In the genomic region with DNA sequence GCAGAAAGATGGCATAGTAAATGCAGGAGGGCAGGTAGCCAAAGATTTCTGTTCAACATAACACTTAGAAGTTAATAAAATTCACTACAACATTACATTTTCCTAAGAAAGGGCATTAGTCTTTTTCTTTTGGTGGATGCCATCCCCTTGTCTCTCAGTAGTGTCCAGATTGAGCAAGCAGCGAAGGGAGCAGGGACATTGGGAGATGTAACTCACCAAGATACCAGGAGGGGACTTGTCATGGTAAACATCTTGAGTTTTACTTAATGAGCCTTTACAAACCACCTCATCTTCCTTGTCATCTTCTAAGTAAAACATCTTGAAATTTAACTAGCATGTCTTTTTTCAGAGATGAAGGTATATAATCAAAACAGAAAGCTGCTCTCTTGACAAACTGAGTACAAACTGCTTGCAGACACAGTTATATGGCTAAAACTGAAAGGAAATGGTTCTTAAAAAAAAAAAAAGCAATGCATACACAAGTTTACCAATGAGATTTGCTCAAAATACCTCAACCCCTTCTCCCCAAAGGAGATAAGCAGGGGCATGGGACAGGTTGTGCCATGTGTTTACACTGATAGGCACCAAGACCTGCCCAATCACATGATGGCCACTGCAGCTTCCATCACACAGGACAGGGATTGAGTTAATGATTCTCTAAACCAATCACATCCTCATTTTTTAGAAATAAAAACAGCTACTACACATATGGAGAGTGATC, we compare ENCODE assay signal across 8 cellular contexts. TPM values are rescaled to one million over a fixed set of nuclear protein-coding genes. Genes with fewer than 3 reads are reported as not detected.
DNase-seq lines count a peak whose midpoint lies in the region; ATAC-seq and TF ChIP-seq lines count a peak whose summit lies in the region.

No MANE protein-coding gene starts in this region.

- H3K4me3 ChIP-seq in liver (ENCODE audit: low read depth in 1 of 3, low read length in 3 of 3) (peak overlapping the region; percentile 51 to 79 (median 69)), transverse colon (peak overlapping the region in 1 of 4 donors; percentile 15), BE2C (ENCODE audit: low read depth, low read length) (no peak overlapping the region)

- peak overlapping the region; percentile 88 for H3K27ac Mint-ChIP-seq in activated naive CD4-positive, alpha-beta T cell treated with anti-CD3 and anti-CD28 coated beads, Interleukin-2, amount 10 ng/mL, durations not matched to agents 7 days and 5 days
- peak overlapping the region; percentile 96 for H3K27ac Mint-ChIP-seq in activated T-helper 1 cell treated with anti-CD3 and anti-CD28 coated beads, Interleukin-12 subunit alpha, Interleukin-12 subunit beta, Interleukin-2, Interleukin-4 antibody, amounts not matched to agents 30 ng/mL and 10 ng/mL and 1 ng/mL, durations not matched to agents 14 hours and 24 hours and 36 hours

- H3K27me3 ChIP-seq in liver (ENCODE audit: control insufficient read depth in 4 of 4, insufficient read depth in 4 of 4, low read length in 3 of 4): no peaks in the 10 kb centered on the region
- H3K27me3 ChIP-seq in transverse colon: no peaks in the 10 kb centered on the region
- no peaks in the 10 kb centered on the region for H3K27me3 ChIP-seq in BE2C

- peak; percentile 55 for DNase-seq in activated naive CD4-positive, alpha-beta T cell treated with anti-CD3 and anti-CD28 coated beads, Interleukin-2, amount 10 ng/mL, durations not matched to agents 7 days and 5 days
- DNase-seq in activated naive CD4-positive, alpha-beta T cell treated with Interleukin-2 at 50 U/mL for 16 hours: no peak
- DNase-seq in activated T-helper 1 cell treated with anti-CD3 and anti-CD28 coated beads, Interleukin-12 subunit alpha, Interleukin-12 subunit beta, Interleukin-2, Interleukin-4 antibody, amounts not matched to agents 30 ng/mL and 10 ng/mL and 1 ng/mL, durations not matched to agents 14 hours and 24 hours and 36 hours (ENCODE audit: low spot score): no peak
- DNase-seq in transverse colon (peak; percentile 46), BE2C (no peak), omental fat pad (ENCODE audit: low spot score) (no peak), Ammon's horn (ENCODE audit: low spot score) (no peak)

- TF ChIP-seq EP300 in transverse colon (IDR thresholded peaks at IDR 0.05; ENCODE audit: low read depth): no peak

- H3K36me3 ChIP-seq in liver (ENCODE audit: control insufficient read depth in 4 of 4, insufficient read depth in 3 of 4, low read depth in 1 of 4, low read length in 3 of 4) (no peaks in the 10 kb centered on the region), transverse colon (no peaks in the 10 kb centered on the region), BE2C (no peaks in the 10 kb centered on the region)

- CTCF ChIA-PET in activated naive CD4-positive, alpha-beta T cell treated with anti-CD3 and anti-CD28 coated beads, Interleukin-2, amount 10 ng/mL, durations not matched to agents 7 days and 5 days (lab: Charles Lee): interaction anchor here (0.8 to 8.5 kb wide), 11 partner anchors 11 to 265 kb away, joined by 3 to 187 read pairs (median 4); partner anchors contain the start of gene MYL12A

- H3K4me1 ChIP-seq in liver (ENCODE audit: control insufficient read depth in 4 of 4, insufficient read depth in 4 of 4, low read length in 3 of 4) (peaks cover 3 to 64% (median 43%) of the 10 kb centered on the region in 4 donors), transverse colon (peaks cover 39 to 96% (median 66%) of the 10 kb centered on the region in 4 donors), BE2C (no peaks in the 10 kb centered on the region)

- no peaks in the 10 kb centered on the region for H3K27me3 Mint-ChIP-seq in activated naive CD4-positive, alpha-beta T cell treated with anti-CD3 and anti-CD28 coated beads, Interleukin-2, amount 10 ng/mL, durations not matched to agents 7 days and 5 days
- no peaks in the 10 kb centered on the region for H3K27me3 Mint-ChIP-seq in activated T-helper 1 cell treated with anti-CD3 and anti-CD28 coated beads, Interleukin-12 subunit alpha, Interleukin-12 subunit beta, Interleukin-2, Interleukin-4 antibody, amounts not matched to agents 30 ng/mL and 10 ng/mL and 1 ng/mL, durations not matched to agents 14 hours and 24 hours and 36 hours (ENCODE audit: insufficient read depth)

- peak; percentile 24 for TF ChIP-seq POLR2A in transverse colon (IDR thresholded peaks at IDR 0.05)

- peak overlapping the region; percentile 92 to 100 for H3K9ac ChIP-seq in liver (ENCODE audit: low read depth in 1 of 2, low read length in 2 of 2)

- 17% methylated on average over 1 of the region's 1 CpG for WGBS in liver
- WGBS in transverse colon (ENCODE audit: low coverage in 1 of 2), 2 donors: 61 to 78% methylated on average over 1 of the region's 1 CpG

- TF ChIP-seq CTCF in liver (IDR thresholded peaks at IDR 0.05; ENCODE audit: low read depth, low read length, missing input control): no peak
- peak in 1 of 5 experiments; percentile 19 for TF ChIP-seq CTCF in transverse colon (IDR thresholded peaks at IDR 0.05)
- TF ChIP-seq CTCF in BE2C (IDR thresholded peaks at IDR 0.05; ENCODE audit: low read depth, low read length): no peak
- TF ChIP-seq CTCF in omental fat pad (IDR thresholded peaks at IDR 0.05): no peak

- in situ Hi-C loops in transverse colon (cut with MboI; ENCODE audit: low pct_ligation_motif_present in 1 of 4, low pct_unique_long_range_greater_than_20kb in 1 of 4, low sequenced_read_pairs in 3 of 4): loop anchor here in 2 of 4 donors (10.0 kb wide), 1 partner anchor 48 kb away; no protein-coding TSS in a partner anchor

- peaks cover 83% of the 10 kb centered on the region for H3K4me1 Mint-ChIP-seq in activated naive CD4-positive, alpha-beta T cell treated with anti-CD3 and anti-CD28 coated beads, Interleukin-2, amount 10 ng/mL, durations not matched to agents 7 days and 5 days
- peaks cover 86% of the 10 kb centered on the region for H3K4me1 Mint-ChIP-seq in activated T-helper 1 cell treated with anti-CD3 and anti-CD28 coated beads, Interleukin-12 subunit alpha, Interleukin-12 subunit beta, Interleukin-2, Interleukin-4 antibody, amounts not matched to agents 30 ng/mL and 10 ng/mL and 1 ng/mL, durations not matched to agents 14 hours and 24 hours and 36 hours (ENCODE audit: low read depth)

- TF ChIP-seq RAD21 in liver (IDR thresholded peaks at IDR 0.05): peak; percentile 45 to 56

- H3K27ac ChIP-seq in liver (ENCODE audit: low read depth in 1 of 2, low read length in 2 of 2): peak overlapping the region; percentile 87 to 88
- H3K27ac ChIP-seq in transverse colon: peak overlapping the region; percentile 68 to 87 (median 78)

- intact Hi-C loops in activated T-helper 1 cell treated with anti-CD3 and anti-CD28 coated beads, Interleukin-12 subunit alpha, Interleukin-12 subunit beta, Interleukin-2, Interleukin-4 antibody, amounts not matched to agents 30 ng/mL and 10 ng/mL and 1 ng/mL, durations not matched to agents 14 hours and 24 hours and 36 hours (cut with micrococcal nuclease): loop anchor here (5.0 kb wide), 1 partner anchor 325 kb away; the partner anchor contains the start of gene SMCHD1
- intact Hi-C loops in transverse colon (cut with DNase I; ENCODE audit: low total_unique reads): no loop called here

- H3K9me3 ChIP-seq in liver (ENCODE audit: control insufficient read depth in 4 of 4, low read length in 3 of 4): no peaks in the 10 kb centered on the region
- H3K9me3 ChIP-seq in transverse colon: no peaks in the 10 kb centered on the region
- no peaks in the 10 kb centered on the region for H3K9me3 ChIP-seq in BE2C

- ATAC-seq in omental fat pad (ENCODE audit: low FRiP score): no peak

- H3K9me3 Mint-ChIP-seq in activated naive CD4-positive, alpha-beta T cell treated with anti-CD3 and anti-CD28 coated beads, Interleukin-2, amount 10 ng/mL, durations not matched to agents 7 days and 5 days: no peaks in the 10 kb centered on the region
- no peaks in the 10 kb centered on the region for H3K9me3 Mint-ChIP-seq in activated T-helper 1 cell treated with anti-CD3 and anti-CD28 coated beads, Interleukin-12 subunit alpha, Interleukin-12 subunit beta, Interleukin-2, Interleukin-4 antibody, amounts not matched to agents 30 ng/mL and 10 ng/mL and 1 ng/mL, durations not matched to agents 14 hours and 24 hours and 36 hours

- H3K36me3 Mint-ChIP-seq in activated naive CD4-positive, alpha-beta T cell treated with anti-CD3 and anti-CD28 coated beads, Interleukin-2, amount 10 ng/mL, durations not matched to agents 7 days and 5 days: peaks cover 28% of the 10 kb centered on the region
- peaks cover 15% of the 10 kb centered on the region for H3K36me3 Mint-ChIP-seq in activated T-helper 1 cell treated with anti-CD3 and anti-CD28 coated beads, Interleukin-12 subunit alpha, Interleukin-12 subunit beta, Interleukin-2, Interleukin-4 antibody, amounts not matched to agents 30 ng/mL and 10 ng/mL and 1 ng/mL, durations not matched to agents 14 hours and 24 hours and 36 hours (ENCODE audit: low read depth)

- H3K4me3 Mint-ChIP-seq in activated naive CD4-positive, alpha-beta T cell treated with anti-CD3 and anti-CD28 coated beads, Interleukin-2, amount 10 ng/mL, durations not matched to agents 7 days and 5 days: peak overlapping the region; percentile 77
- peak overlapping the region; percentile 92 for H3K4me3 Mint-ChIP-seq in activated T-helper 1 cell treated with anti-CD3 and anti-CD28 coated beads, Interleukin-12 subunit alpha, Interleukin-12 subunit beta, Interleukin-2, Interleukin-4 antibody, amounts not matched to agents 30 ng/mL and 10 ng/mL and 1 ng/mL, durations not matched to agents 14 hours and 24 hours and 36 hours

TF ChIP-seq in liver, 16 proteins besides CTCF, POLR2A, EP300 and RAD21 (continues in another document):
- TF ChIP-seq SP1 (IDR thresholded peaks at IDR 0.05) (peak; percentile 90), YY1 (IDR thresholded peaks at IDR 0.05) (peak; percentile 91), JUND (IDR thresholded peaks at IDR 0.05) (peak; percentile 28 to 71), FOXA1 (IDR thresholded peaks at IDR 0.05) (peak; percentile 92)

RNA-seq across cellular contexts. Expression of gene LPIN2, which starts 30.3 kb away (rescaled TPM):
- 86.6 and 91.8 TPM in 2 replicates for total RNA-seq in activated T-helper 1 cell treated with anti-CD3 and anti-CD28 coated beads, Interleukin-12 subunit alpha, Interleukin-12 subunit beta, Interleukin-2, Interleukin-4 antibody, amounts not matched to agents 30 ng/mL and 10 ng/mL and 1 ng/mL, durations not matched to agents 14 hours and 24 hours and 36 hours
- total RNA-seq in liver: 100 to 1,000 TPM; 142 to 284 TPM
- 10 to 100 TPM; 58.6 to 63.3 TPM for polyA plus RNA-seq in liver
- total RNA-seq in transverse colon: 100 to 1,000 TPM in 1 of 4 donors, 10 to 100 TPM in 3; 11.1 to 151 (median 87.0) TPM
- 3.6 TPM for polyA plus RNA-seq in BE2C (2012; ENCODE audit: insufficient read depth, insufficient read length, low read depth)
- 10 to 100 TPM; 21.3 to 35.5 (median 31.7) TPM for total RNA-seq in omental fat pad

Comparison
In these comparisons a context has a peak if more than half of its experiments do, and no peak if none do; other contexts are left out.
1. DNase-seq: peak in activated naive CD4-positive, alpha-beta T cell treated with anti-CD3 and anti-CD28 coated beads, Interleukin-2, amount 10 ng/mL, durations not matched to agents 7 days and 5 days (single experiment) and transverse colon (single experiment); none in activated naive CD4-positive, alpha-beta T cell treated with Interleukin-2 at 50 U/mL for 16 hours (single experiment), activated T-helper 1 cell treated with anti-CD3 and anti-CD28 coated beads, Interleukin-12 subunit alpha, Interleukin-12 subunit beta, Interleukin-2, Interleukin-4 antibody, amounts not matched to agents 30 ng/mL and 10 ng/mL and 1 ng/mL, durations not matched to agents 14 hours and 24 hours and 36 hours (single experiment), BE2C (single experiment), omental fat pad (single experiment) and Ammon's horn (single experiment).